Comparison of ENCODE assay signal across 9 cellular contexts in the genomic region with DNA sequence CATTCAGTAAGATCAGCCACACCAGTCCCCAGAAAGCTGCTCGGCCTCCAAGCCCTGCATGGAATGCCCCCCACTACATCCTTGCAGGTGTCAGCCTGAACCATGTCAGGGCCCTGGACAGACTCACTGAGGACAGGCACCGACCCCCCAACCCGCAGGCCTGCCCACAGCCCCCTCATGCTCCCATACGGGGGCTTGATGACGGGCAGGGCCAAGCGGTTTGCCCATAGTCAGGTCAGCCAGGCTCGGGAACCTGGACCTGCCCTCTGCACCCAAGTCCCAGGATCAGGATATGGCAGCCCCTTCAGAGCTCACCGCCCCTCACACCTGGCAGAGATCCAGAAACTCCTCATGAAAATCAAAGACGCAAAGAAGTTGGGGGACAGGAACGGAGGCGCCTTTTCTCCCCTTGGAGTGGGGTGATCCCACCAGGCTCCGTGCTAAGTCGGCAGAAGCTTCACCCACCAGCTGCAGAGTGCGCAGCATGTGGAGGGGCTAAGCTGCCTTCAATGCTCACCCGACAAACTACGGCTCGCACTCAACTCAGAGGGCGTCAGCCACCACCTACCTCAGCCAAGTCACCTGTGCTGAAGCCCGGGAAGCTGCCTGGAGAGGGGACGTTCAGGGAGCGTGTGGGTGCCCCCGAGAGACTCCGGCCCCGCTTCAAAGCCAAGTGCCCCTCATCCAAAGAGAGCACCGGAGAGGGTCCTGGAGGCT. TPM values are rescaled to one million over a fixed set of nuclear protein-coding genes. Genes with fewer than 3 reads are reported as not detected.
DNase-seq lines count a peak whose midpoint lies in the region; ATAC-seq and TF ChIP-seq lines count a peak whose summit lies in the region.
"Had no signal": no experiment of that assay in that cellular context is flagged by ENCODE, and none has a peak within 500 bp of the region (broad histone marks: within the 10 kb centered on the region; RNA-seq: fewer than 3 reads in every experiment).

No MANE protein-coding gene starts in this region.

- H2AFZ ChIP-seq in MM.1S (ENCODE audit: low read length), result no peak overlapping the region

- H3K79me2 ChIP-seq in DOHH2 (ENCODE audit: control insufficient read depth, low read length) (no peaks in the 10 kb centered on the region), MM.1S (ENCODE audit: low read length) (peaks cover 54% of the 10 kb centered on the region)

- H3F3A ChIP-seq in DOHH2 (ENCODE audit: control insufficient read depth, insufficient read depth) (no peaks in the 10 kb centered on the region), MM.1S (ENCODE audit: insufficient read depth, low read length) (peaks cover 4% of the 10 kb centered on the region; the same call in 1 of the 2 replicates)

- WGBS in thyroid gland, 2 donors, result 90 to 93% methylated on average over 18 to 23 of the region's 25 CpGs

- intact Hi-C loops in thyroid gland (cut with DNase I) (no loop called here), sciatic nerve (cut with DNase I) (no loop called here)

- no peaks in the 10 kb centered on the region for H3K9me3 Mint-ChIP-seq in neural crest cell

- no peak overlapping the region for H3K27ac Mint-ChIP-seq in neural crest cell (ENCODE audit: unreplicated experiment)

- DNase-seq in MM.1S (no peak), neural crest cell (ENCODE audit: low read depth, low spot score) (no peak), left lobe of liver (ENCODE audit: low spot score) (no peak), germinal center (ENCODE audit: low spot score) (no peak), thyroid gland (no peak), sciatic nerve (ENCODE audit: low spot score) (no peak)

- H3K36me3 Mint-ChIP-seq in neural crest cell (ENCODE audit: low read depth), result no peaks in the 10 kb centered on the region

- no peak for TF ChIP-seq POLR2A in thyroid gland (IDR thresholded peaks at IDR 0.05)

- H3K27me3 Mint-ChIP-seq in neural crest cell (ENCODE audit: low read depth), result peaks cover 2% of the 10 kb centered on the region

- H4K20me1 ChIP-seq in DOHH2 (ENCODE audit: control insufficient read depth, insufficient read depth, low read depth, low read length) (no peaks in the 10 kb centered on the region), MM.1S (ENCODE audit: insufficient read depth, low read length) (no peaks in the 10 kb centered on the region)

- H3K27me3 ChIP-seq in DOHH2 (ENCODE audit: control insufficient read depth, low read length) (no peaks in the 10 kb centered on the region), MM.1S (replicated peaks; ENCODE audit: insufficient read depth, low read length) (no peaks in the 10 kb centered on the region), duodenal mucosa (ENCODE audit: control insufficient read depth in 1 of 2, insufficient read depth in 2 of 2, low read length in 2 of 2) (no peaks in the 10 kb centered on the region), thyroid gland (no peaks in the 10 kb centered on the region)

- H3K4me3 Mint-ChIP-seq in neural crest cell, result peak overlapping the region; percentile 85

- H3K9me2 ChIP-seq in DOHH2 (replicated peaks; ENCODE audit: control insufficient read depth, low read length), result no peaks in the 10 kb centered on the region
- H3K9me2 ChIP-seq in MM.1S (replicated peaks; ENCODE audit: insufficient read depth, low read length), result no peaks in the 10 kb centered on the region

- H3K4me3 ChIP-seq in DOHH2 (ENCODE audit: low read length) (peak overlapping the region; percentile 77), MM.1S (ENCODE audit: low read length) (peak overlapping the region; percentile 82), duodenal mucosa (ENCODE audit: low read depth in 1 of 2, low read length in 2 of 2) (peak overlapping the region; percentile 50 to 62), thyroid gland (replicated peaks in 1 of 3) (no peak overlapping the region)

- H3K4me1 ChIP-seq in DOHH2 (ENCODE audit: control insufficient read depth, low read length), result peaks cover 14% of the 10 kb centered on the region
- H3K4me1 ChIP-seq in MM.1S (ENCODE audit: low read length), result no peaks in the 10 kb centered on the region
- H3K4me1 ChIP-seq in duodenal mucosa (ENCODE audit: control insufficient read depth in 1 of 2, insufficient read depth in 2 of 2, low read length in 2 of 2), result peaks cover 8 to 9% of the 10 kb centered on the region in 2 donors
- H3K4me1 ChIP-seq in thyroid gland, result peaks cover 13 to 14% of the 10 kb centered on the region in 2 donors

- H3K4me1 Mint-ChIP-seq in neural crest cell, result peaks cover 19% of the 10 kb centered on the region

- no peak overlapping the region for H3K27ac ChIP-seq in DOHH2 (ENCODE audit: low read depth, low read length)
- H3K27ac ChIP-seq in MM.1S (ENCODE audit: low read length), result peak overlapping the region; percentile 65; the same call in 1 of the 2 replicates
- H3K27ac ChIP-seq in duodenal mucosa (ENCODE audit: low read depth, low read length), result no peak overlapping the region
- H3K27ac ChIP-seq in thyroid gland, result no peak overlapping the region

- no peak for ATAC-seq in left lobe of liver
- no peak for ATAC-seq in sciatic nerve

- H3K36me3 ChIP-seq in DOHH2 (ENCODE audit: control insufficient read depth, low read length) (no peaks in the 10 kb centered on the region), MM.1S (replicated peaks; ENCODE audit: insufficient read depth, low read length) (no peaks in the 10 kb centered on the region), duodenal mucosa (ENCODE audit: control insufficient read depth in 1 of 2, insufficient read depth in 2 of 2, low read length in 2 of 2) (peaks cover 0 to 21% of the 10 kb centered on the region in 2 donors), thyroid gland (peaks cover 7 to 11% of the 10 kb centered on the region in 2 donors)

- no peaks in the 10 kb centered on the region for H3K9me3 ChIP-seq in DOHH2 (ENCODE audit: control insufficient read depth, insufficient read depth, low read length)
- H3K9me3 ChIP-seq in MM.1S (replicated peaks; ENCODE audit: insufficient read depth, low read length), result no peaks in the 10 kb centered on the region
- H3K9me3 ChIP-seq in duodenal mucosa (ENCODE audit: control insufficient read depth in 1 of 2, low read length in 2 of 2), result no peaks in the 10 kb centered on the region
- no peaks in the 10 kb centered on the region for H3K9me3 ChIP-seq in thyroid gland
- H3K9me3 ChIP-seq: neutrophil had no signal

- H3K9ac ChIP-seq in MM.1S (ENCODE audit: low read length), result peak overlapping the region; percentile 96
- H3K9ac ChIP-seq in duodenal mucosa (ENCODE audit: low read depth in 1 of 2, low read length in 2 of 2), result no peak overlapping the region

- no peak for TF ChIP-seq CTCF in DOHH2 (IDR thresholded peaks at IDR 0.05; ENCODE audit: low read depth, low read length, poor library complexity, severe bottlenecking)
- no peak for TF ChIP-seq CTCF in MM.1S (IDR thresholded peaks at IDR 0.05; ENCODE audit: low read length)
- no peak for TF ChIP-seq CTCF in neural crest cell (conservative IDR thresholded peaks at IDR 0.05)
- TF ChIP-seq CTCF in thyroid gland (IDR thresholded peaks at IDR 0.05), result no peak

- H3K4me2 ChIP-seq in DOHH2 (ENCODE audit: low read length), result peak overlapping the region; percentile 80
- H3K4me2 ChIP-seq in MM.1S (ENCODE audit: low read depth, low read length), result peak overlapping the region; percentile 92

RNA-seq across cellular contexts. Expression of gene GNPTG, which starts 26.5 kb away (rescaled TPM):
- total RNA-seq in neural crest cell (32.8 and 38.3 TPM in 2 replicates), left lobe of liver (58.3 TPM), thyroid gland (100 to 1,000 TPM in 1 of 4 donors, 10 to 100 TPM in 3; 53.6 to 121 (median 70.0) TPM), sciatic nerve (82.2 TPM)

RNA-seq across cellular contexts. Expression of gene TSR3, which starts 26.6 kb away (rescaled TPM):
- total RNA-seq in neural crest cell, result 65.6 and 66.2 TPM in 2 replicates
- total RNA-seq in left lobe of liver, result 32.5 TPM
- 100 to 1,000 TPM in 2 of 4 donors, 10 to 100 TPM in 2; 84.1 to 107 (median 96.7) TPM for total RNA-seq in thyroid gland
- total RNA-seq in sciatic nerve, result 35.8 TPM

RNA-seq across cellular contexts. Expression of gene UNKL, which starts 36.3 kb away (rescaled TPM):
- total RNA-seq in neural crest cell (18.6 and 26.2 TPM in 2 replicates), left lobe of liver (14.1 TPM), thyroid gland (10 to 100 TPM; 26.2 to 46.9 (median 31.3) TPM), sciatic nerve (45.5 TPM)

RNA-seq across cellular contexts. Expression of gene UQCC4, which starts 42.3 kb away (rescaled TPM):
- total RNA-seq in neural crest cell (17.1 and 17.8 TPM in 2 replicates), left lobe of liver (6.1 TPM), thyroid gland (10 to 100 TPM; 16.9 to 19.8 (median 18.2) TPM), sciatic nerve (7.3 TPM)

RNA-seq across cellular contexts. Expression of gene BAIAP3, which starts 44.8 kb away (rescaled TPM):
- total RNA-seq in neural crest cell, result 3.4 and 4.0 TPM in 2 replicates
- total RNA-seq in left lobe of liver, result 8.1 TPM
- total RNA-seq in thyroid gland, result 1 to 10 TPM in 2 of 4 donors, under 1 TPM in 2; 0.45 to 3.0 (median 1.6) TPM
- 3.9 TPM for total RNA-seq in sciatic nerve

Comparison
In these comparisons a context has a peak if more than half of its experiments do, and no peak if none do; other contexts are left out.
1. H3K4me3 ChIP-seq: peak in DOHH2 (single experiment), MM.1S (single experiment) and duodenal mucosa (2 of 2); none in thyroid gland (0 of 3).